In genomic region chr16:67326472-67327309, GRCh38 we compare ENCODE assay signal across 9 cellular contexts. TPM values are rescaled to one million over a fixed set of nuclear protein-coding genes. Genes with fewer than 3 reads are reported as not detected.
DNase-seq lines count a peak whose midpoint lies in the region; ATAC-seq and TF ChIP-seq lines count a peak whose summit lies in the region.
"Had no signal": no experiment of that assay in that cellular context is flagged by ENCODE, and none has a peak within 500 bp of the region (broad histone marks: within the 10 kb centered on the region; RNA-seq: fewer than 3 reads in every experiment).

KCTD19 (minus strand) TSS chr16:67326741; CDS start chr16:67326707, 34 bp downstream.
LRRC36 (plus strand) TSS chr16:67326815; CDS start chr16:67326863, 48 bp downstream.

- H3K27me3 Mint-ChIP-seq in activated CD8-positive, alpha-beta T cell treated with anti-CD3 and anti-CD28 coated beads, Interleukin-2, amount 10 ng/mL, durations not matched to agents 7 days and 5 days (ENCODE audit: low read depth): peaks cover 38% of the 10 kb centered on the region
- peaks cover 35% of the 10 kb centered on the region for H3K27me3 Mint-ChIP-seq in endodermal cell (ENCODE audit: insufficient read depth)

- peaks cover 11% of the 10 kb centered on the region for H3K4me1 Mint-ChIP-seq in activated CD8-positive, alpha-beta T cell treated with anti-CD3 and anti-CD28 coated beads, Interleukin-2, amount 10 ng/mL, durations not matched to agents 7 days and 5 days (ENCODE audit: low read depth)
- H3K4me1 Mint-ChIP-seq in endodermal cell: peaks cover 8% of the 10 kb centered on the region

- CTCF ChIA-PET in activated CD8-positive, alpha-beta T cell treated with anti-CD3 and anti-CD28 coated beads, Interleukin-2, amount 10 ng/mL, durations not matched to agents 7 days and 5 days (lab: Charles Lee): interaction anchor here (0.8 to 3.6 kb wide), 16 partner anchors 8 to 128 kb away, joined by 3 to 17 read pairs (median 3); partner anchors contain the start of gene TMEM208

- no peak within 1 kb of the TSS for H3K27ac ChIP-seq in endodermal cell (ENCODE audit: low read depth, low read length)
- no peak within 1 kb of the TSS for H3K27ac ChIP-seq in SJCRH30
- H3K27ac ChIP-seq: VCaP had no signal

- H3K9me3 ChIP-seq in endodermal cell (ENCODE audit: control insufficient read depth, low read length) (no peaks in the 10 kb centered on the region), mononuclear cell (ENCODE audit: low read depth, low read length) (no peaks in the 10 kb centered on the region), SJCRH30 (replicated peaks) (no peaks in the 10 kb centered on the region)

- TF ChIP-seq CTCF in endodermal cell (conservative IDR thresholded peaks at IDR 0.05): peak; percentile 88

- H3K27ac Mint-ChIP-seq in activated CD8-positive, alpha-beta T cell treated with anti-CD3 and anti-CD28 coated beads, Interleukin-2, amount 10 ng/mL, durations not matched to agents 7 days and 5 days: peak within 1 kb of the TSS; percentile 54
- H3K27ac Mint-ChIP-seq in endodermal cell: peak within 1 kb of the TSS; percentile 36

- H3K4me3 ChIP-seq in endodermal cell (ENCODE audit: low read length) (peak within 1 kb of the TSS; percentile 87), mononuclear cell (ENCODE audit: low read length) (peak within 1 kb of the TSS; percentile 25), SJCRH30 (no peak within 1 kb of the TSS)

- H3K9ac ChIP-seq in endodermal cell (ENCODE audit: extremely low read depth, low read length, poor library complexity, severe bottlenecking): no peak within 1 kb of the TSS

- 7 to 29% methylated on average over 16 to 61 of the region's 61 CpGs for WGBS in endodermal cell (ENCODE audit: insufficient coverage in 1 of 2, insufficient read length in 1 of 2), 2 experiments

- peak; percentile 87 for ATAC-seq in activated CD8-positive, alpha-beta T cell treated with anti-CD3 and anti-CD28 coated beads, Interleukin-2, amount 10 ng/mL, durations not matched to agents 7 days and 5 days
- ATAC-seq in GM19395 (IDR thresholded peaks at IDR 0.05; ENCODE audit: unreplicated experiment): no peak

- POLR2A ChIA-PET in activated CD8-positive, alpha-beta T cell treated with anti-CD3 and anti-CD28 coated beads, Interleukin-2, amount 10 ng/mL, durations not matched to agents 7 days and 5 days (lab: Charles Lee): no interaction called here

- H3K27me3 ChIP-seq in endodermal cell (ENCODE audit: control insufficient read depth, insufficient read depth, low read length, poor library complexity, severe bottlenecking): no peaks in the 10 kb centered on the region
- peaks cover 3% of the 10 kb centered on the region for H3K27me3 ChIP-seq in mononuclear cell (ENCODE audit: insufficient read depth, low read length)
- no peaks in the 10 kb centered on the region for H3K27me3 ChIP-seq in SJCRH30

- peak within 1 kb of the TSS; percentile 83 for H3K4me3 Mint-ChIP-seq in activated CD8-positive, alpha-beta T cell treated with anti-CD3 and anti-CD28 coated beads, Interleukin-2, amount 10 ng/mL, durations not matched to agents 7 days and 5 days
- peak within 1 kb of the TSS; percentile 60 for H3K4me3 Mint-ChIP-seq in endodermal cell

- no peaks in the 10 kb centered on the region for H3K4me1 ChIP-seq in endodermal cell (ENCODE audit: control insufficient read depth, insufficient read depth, low read length)
- peaks cover 33% of the 10 kb centered on the region for H3K4me1 ChIP-seq in mononuclear cell (ENCODE audit: insufficient read depth, low read length)
- no peaks in the 10 kb centered on the region for H3K4me1 ChIP-seq in SJCRH30

- no peaks in the 10 kb centered on the region for H3K9me3 Mint-ChIP-seq in activated CD8-positive, alpha-beta T cell treated with anti-CD3 and anti-CD28 coated beads, Interleukin-2, amount 10 ng/mL, durations not matched to agents 7 days and 5 days (ENCODE audit: insufficient read depth)
- no peaks in the 10 kb centered on the region for H3K9me3 Mint-ChIP-seq in endodermal cell

- H3K36me3 ChIP-seq in endodermal cell (ENCODE audit: control insufficient read depth, insufficient read depth, low read length) (no peaks in the 10 kb centered on the region), SJCRH30 (no peaks in the 10 kb centered on the region)

- H3K36me3 Mint-ChIP-seq in activated CD8-positive, alpha-beta T cell treated with anti-CD3 and anti-CD28 coated beads, Interleukin-2, amount 10 ng/mL, durations not matched to agents 7 days and 5 days (ENCODE audit: low read depth): no peaks in the 10 kb centered on the region
- H3K36me3 Mint-ChIP-seq in endodermal cell (ENCODE audit: low read depth): no peaks in the 10 kb centered on the region

- DNase-seq in GM03348 (ENCODE audit: low spot score) (peak; percentile 62), NCI-H187 (lab: John Stamatoyannopoulos, UW) (peak; percentile 30 to 55), endodermal cell (peak; percentile 99), SJCRH30 (no peak)
- DNase-seq in activated CD8-positive, alpha-beta T cell treated with anti-CD3 and anti-CD28 coated beads, Interleukin-2, amount 10 ng/mL, durations not matched to agents 7 days and 5 days: peak; percentile 73
- peak; percentile 76 to 81 for DNase-seq in stimulated activated CD8-positive, alpha-beta memory T cell treated with anti-CD3 and anti-CD28 coated beads, Interleukin-15, amount 100 ng/mL, for 48 hours (ENCODE audit: low read depth in 2 of 2)

RNA-seq across cellular contexts. Expression of gene KCTD19, which starts in this region (rescaled TPM):
- 1 to 10 TPM in 1 of 2 experiments, under 1 TPM in 1; 0.65 to 1.1 TPM for total RNA-seq in activated CD8-positive, alpha-beta T cell treated with anti-CD3 and anti-CD28 coated beads, Interleukin-2, amount 10 ng/mL, durations not matched to agents 7 days and 5 days
- total RNA-seq in endodermal cell (1 to 10 TPM; 1.2 to 1.3 TPM), mononuclear cell (under 0.01 TPM)
- polyA plus RNA-seq in endodermal cell (2013, experiment 1 of 2): 1.5 TPM
- 1.7 TPM for polyA plus RNA-seq in endodermal cell (2013, experiment 2 of 2)
- 0.04 TPM in 1 of 2 replicates, not detected in the other for total RNA-seq in SJCRH30 (2014; rRNA removed; shearing (Covaris generic))

RNA-seq across cellular contexts. Expression of gene LRRC36, which starts in this region (rescaled TPM):
- total RNA-seq in activated CD8-positive, alpha-beta T cell treated with anti-CD3 and anti-CD28 coated beads, Interleukin-2, amount 10 ng/mL, durations not matched to agents 7 days and 5 days: not detected
- total RNA-seq in endodermal cell (under 1 TPM in 1 of 2 donors, not detected in 1; 0.73 TPM), mononuclear cell (0.31 TPM)
- polyA plus RNA-seq in endodermal cell (2013, experiment 1 of 2): 0.50 TPM
- polyA plus RNA-seq in endodermal cell (2013, experiment 2 of 2): 0.54 TPM
- not detected in 2 replicates for total RNA-seq in SJCRH30 (2014; rRNA removed; shearing (Covaris generic))

Comparison
In these comparisons a context has a peak if more than half of its experiments do, and no peak if none do; other contexts are left out.
1. DNase-seq: peak in GM03348 (single experiment), NCI-H187 (2 of 2), activated CD8-positive, alpha-beta T cell treated with anti-CD3 and anti-CD28 coated beads, Interleukin-2, amount 10 ng/mL, durations not matched to agents 7 days and 5 days (single experiment), endodermal cell (single experiment) and stimulated activated CD8-positive, alpha-beta memory T cell treated with anti-CD3 and anti-CD28 coated beads, Interleukin-15, amount 100 ng/mL, for 48 hours (2 of 2); none in SJCRH30 (0 of 2).